Comparison of ENCODE assay signal across 8 cellular contexts in the genomic region with DNA sequence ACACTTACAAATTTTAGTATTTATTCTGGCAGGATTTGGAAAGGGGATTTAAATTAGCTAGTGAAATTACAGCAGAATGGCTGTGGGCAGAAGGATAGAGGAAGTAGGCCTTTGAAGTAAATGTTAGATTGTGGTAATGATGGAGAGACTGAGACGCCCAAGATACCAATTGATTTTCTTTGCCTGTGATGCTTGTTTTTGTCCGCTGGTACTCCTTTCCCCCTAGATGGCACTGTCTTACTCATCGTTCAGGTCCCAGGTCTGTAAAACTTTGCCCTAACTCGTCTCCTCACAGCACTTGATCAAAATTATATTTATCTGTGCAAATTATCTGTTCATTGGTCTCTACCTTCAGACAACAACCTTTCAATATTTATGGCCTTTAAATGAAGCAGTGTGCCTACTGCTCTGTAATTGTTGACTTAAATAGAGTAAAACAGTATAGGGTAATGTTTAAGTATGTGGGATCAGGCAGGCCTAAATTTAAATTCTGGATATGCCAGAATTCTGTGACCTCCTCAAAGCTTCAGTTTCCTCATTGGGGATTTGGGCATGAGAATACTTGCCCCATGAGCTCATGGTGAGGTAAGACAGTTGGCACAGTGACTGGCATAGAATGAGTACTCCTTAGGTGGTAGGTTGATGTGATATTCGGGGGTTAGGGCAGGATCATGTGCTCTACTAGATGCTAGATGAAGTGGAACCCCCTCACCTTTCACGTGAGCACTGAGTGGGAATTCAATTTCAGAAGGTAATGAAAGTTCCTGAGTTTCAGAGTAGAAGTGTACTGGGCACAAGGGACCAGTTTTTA. TPM values are rescaled to one million over a fixed set of nuclear protein-coding genes. Genes with fewer than 3 reads are reported as not detected.
DNase-seq lines count a peak whose midpoint lies in the region; ATAC-seq, FAIRE-seq and TF ChIP-seq lines count a peak whose summit lies in the region.

No MANE protein-coding gene starts in this region.

- H3K27me3 ChIP-seq in CD8-positive, alpha-beta T cell (ENCODE audit: insufficient read depth, low read length) = no peaks in the 10 kb centered on the region
- H3K27me3 ChIP-seq in Panc1 (ENCODE audit: control insufficient read depth, insufficient read depth, low read length) = no peaks in the 10 kb centered on the region
- no peaks in the 10 kb centered on the region for H3K27me3 ChIP-seq in bronchial epithelial cell (ENCODE audit: control insufficient read depth, insufficient read depth, low read length)
- H3K27me3 ChIP-seq in colonic mucosa = no peaks in the 10 kb centered on the region

- no peaks in the 10 kb centered on the region for H3K9me3 Mint-ChIP-seq in CD8-positive, alpha-beta T cell
- H3K9me3 Mint-ChIP-seq in neural crest cell = no peaks in the 10 kb centered on the region

- peak; percentile 94 for ATAC-seq in CD8-positive, alpha-beta T cell
- ATAC-seq in GM19023 (IDR thresholded peaks at IDR 0.05; ENCODE audit: unreplicated experiment) (peak; percentile 58), HG03064 (IDR thresholded peaks at IDR 0.05; ENCODE audit: low read depth, unreplicated experiment) (peak; percentile 61), Panc1 (no peak; the same call in 1 of the 2 replicates)

- intact Hi-C loops in CD8-positive, alpha-beta T cell (cut with DNase I, micrococcal nuclease) = loop anchor here (1.0 to 10.0 kb wide), 5 partner anchors 15 to 158 kb away; partner anchors contain the start of genes ARL8B (in 1 of the 2) and EDEM1 (in 1 of the 2)
- intact Hi-C loops in Panc1 (cut with micrococcal nuclease; ENCODE audit: unreplicated experiment) (no loop called here), colonic mucosa (cut with DNase I) (no loop called here)

- no peak overlapping the region for H3K4me3 ChIP-seq in CD8-positive, alpha-beta T cell (ENCODE audit: low read depth, low read length)
- H3K4me3 ChIP-seq in Panc1 (ENCODE audit: low read depth in 2 of 2, low read length in 2 of 2) (no peak overlapping the region), bronchial epithelial cell (ENCODE audit: low read depth, low read length) (no peak overlapping the region), colonic mucosa (no peak overlapping the region)

- peak overlapping the region; percentile 4 for H3K27ac Mint-ChIP-seq in CD8-positive, alpha-beta T cell
- no peak overlapping the region for H3K27ac Mint-ChIP-seq in neural crest cell (ENCODE audit: unreplicated experiment)

- no peaks in the 10 kb centered on the region for H3K27me3 Mint-ChIP-seq in CD8-positive, alpha-beta T cell (ENCODE audit: low read depth)
- H3K27me3 Mint-ChIP-seq in neural crest cell (ENCODE audit: low read depth) = no peaks in the 10 kb centered on the region

- in situ Hi-C loops in Panc1 (cut with HindIII; ENCODE audit: low pct_unique_long_range_greater_than_20kb, low sequenced_read_pairs) = no loop called here

- no peak overlapping the region for H3K27ac ChIP-seq in CD8-positive, alpha-beta T cell (ENCODE audit: low read depth, low read length)
- H3K27ac ChIP-seq in Panc1 (ENCODE audit: low read length) (no peak overlapping the region), colonic mucosa (no peak overlapping the region)

- peak; percentile 70 for TF ChIP-seq CTCF in CD8-positive, alpha-beta T cell (IDR thresholded peaks at IDR 0.05)
- peak; percentile 63 for TF ChIP-seq CTCF in Panc1 (IDR thresholded peaks at IDR 0.05)
- TF ChIP-seq CTCF in bronchial epithelial cell (IDR thresholded peaks at IDR 0.05; ENCODE audit: insufficient read depth, low read length, severe bottlenecking) = peak; percentile 43
- TF ChIP-seq CTCF in neural crest cell (conservative IDR thresholded peaks at IDR 0.05) = peak; percentile 50
- no peak for TF ChIP-seq CTCF in colonic mucosa (IDR thresholded peaks at IDR 0.05)

- H3K9me3 ChIP-seq in CD8-positive, alpha-beta T cell (ENCODE audit: low read length) = no peaks in the 10 kb centered on the region
- H3K9me3 ChIP-seq in Panc1 (ENCODE audit: control insufficient read depth, insufficient read depth, low read depth, low read length) (no peaks in the 10 kb centered on the region), colonic mucosa (no peaks in the 10 kb centered on the region)

- peaks cover 21% of the 10 kb centered on the region for H3K4me1 ChIP-seq in CD8-positive, alpha-beta T cell (ENCODE audit: insufficient read depth, low read length)
- H3K4me1 ChIP-seq in Panc1 (ENCODE audit: control insufficient read depth, insufficient read depth, low read length) = peaks cover 21% of the 10 kb centered on the region
- H3K4me1 ChIP-seq in colonic mucosa = no peaks in the 10 kb centered on the region

- no peak for FAIRE-seq in bronchial epithelial cell (lab: Jason Lieb, UNC)

- BruUV-seq in Panc1 (replicated peaks; lab: Mats Ljungman, UMichigan) = no TSS peak

- POLR2A ChIA-PET in CD8-positive, alpha-beta T cell (lab: Charles Lee) = interaction anchor here (0.5 kb wide), 1 partner anchor 41 kb away, joined by 4 read pairs; no protein-coding TSS in a partner anchor
- POLR2A ChIA-PET in Panc1 (lab: Charles Lee) = no interaction called here

- CTCF ChIA-PET in CD8-positive, alpha-beta T cell (lab: Charles Lee) = interaction anchor here (0.7 to 2.2 kb wide), 13 partner anchors 8 to 289 kb away, joined by 3 to 12 read pairs (median 4); no protein-coding TSS in a partner anchor
- CTCF ChIA-PET in Panc1 (lab: Charles Lee) = interaction anchor here (0.6 kb wide), 1 partner anchor 26 kb away, joined by 12 read pairs; no protein-coding TSS in a partner anchor

- no peak overlapping the region for H3K4me3 Mint-ChIP-seq in CD8-positive, alpha-beta T cell
- H3K4me3 Mint-ChIP-seq in neural crest cell = no peak overlapping the region

- H3K36me3 Mint-ChIP-seq in CD8-positive, alpha-beta T cell = peaks cover 20% of the 10 kb centered on the region
- peaks cover 6% of the 10 kb centered on the region for H3K36me3 Mint-ChIP-seq in neural crest cell (ENCODE audit: low read depth)

- no peak overlapping the region for H3K9ac ChIP-seq in colonic mucosa (ENCODE audit: low read depth in 2 of 2, low read length in 2 of 2)

- no peaks in the 10 kb centered on the region for H3K36me3 ChIP-seq in CD8-positive, alpha-beta T cell (ENCODE audit: insufficient read depth, low read length)
- no peaks in the 10 kb centered on the region for H3K36me3 ChIP-seq in Panc1 (ENCODE audit: control insufficient read depth, insufficient read depth, low read length)
- peaks cover 2% of the 10 kb centered on the region for H3K36me3 ChIP-seq in bronchial epithelial cell (ENCODE audit: control insufficient read depth, insufficient read depth, low read length)
- no peaks in the 10 kb centered on the region for H3K36me3 ChIP-seq in colonic mucosa

- peaks cover 75% of the 10 kb centered on the region for H3K4me1 Mint-ChIP-seq in CD8-positive, alpha-beta T cell (ENCODE audit: low read depth)
- H3K4me1 Mint-ChIP-seq in neural crest cell = peaks cover 26% of the 10 kb centered on the region

- DNase-seq in CD8-positive, alpha-beta T cell = peak in 4 of 7 experiments; percentile 15 to 34 (median 30)
- no peak for DNase-seq in Panc1 (ENCODE audit: low read depth, low spot score)
- peak; percentile 88 for DNase-seq in bronchial epithelial cell (ENCODE audit: low read depth)
- DNase-seq in neural crest cell (ENCODE audit: low read depth, low spot score) = no peak
- DNase-seq in colonic mucosa = no peak
- DNase-seq in SHP77 (lab: John Stamatoyannopoulos, UW) = no peak

RNA-seq across cellular contexts. Expression of gene ARL8B, which starts 14.7 kb away (rescaled TPM):
- 10 to 100 TPM; 54.1 to 61.7 TPM for total RNA-seq in CD8-positive, alpha-beta T cell
- total RNA-seq in Panc1 (2021; ENCODE audit: unreplicated experiment) = 51.8 TPM
- 52.9 TPM for polyA plus RNA-seq in Panc1 (2012; ENCODE audit: insufficient read length)
- 145 and 146 TPM in 2 replicates for total RNA-seq in bronchial epithelial cell
- total RNA-seq in neural crest cell = 34.5 and 35.7 TPM in 2 replicates
- total RNA-seq in colonic mucosa = 10 to 100 TPM; 40.8 to 51.4 TPM

RNA-seq across cellular contexts. Expression of gene EDEM1, which starts 50.7 kb away (rescaled TPM):
- total RNA-seq in CD8-positive, alpha-beta T cell = 10 to 100 TPM; 73.0 to 88.9 TPM
- total RNA-seq in Panc1 (2021; ENCODE audit: unreplicated experiment) (44.6 TPM), bronchial epithelial cell (37.6 and 47.2 TPM in 2 replicates), neural crest cell (19.7 and 21.2 TPM in 2 replicates), colonic mucosa (10 to 100 TPM; 38.9 to 49.7 TPM)
- 14.6 TPM for polyA plus RNA-seq in Panc1 (2012; ENCODE audit: insufficient read length)

Comparison
In these comparisons a context has a peak if more than half of its experiments do, and no peak if none do; other contexts are left out.
1. DNase-seq: peak in CD8-positive, alpha-beta T cell (4 of 7) and bronchial epithelial cell (single experiment); none in Panc1 (single experiment), neural crest cell (single experiment), colonic mucosa (single experiment) and SHP77 (0 of 2).
2. intact Hi-C loops: an anchor here in CD8-positive, alpha-beta T cell (1.0 to 10.0 kb wide); none called in Panc1 and colonic mucosa.